ENCODE assay signal across 16 cellular contexts in the genomic region with DNA sequence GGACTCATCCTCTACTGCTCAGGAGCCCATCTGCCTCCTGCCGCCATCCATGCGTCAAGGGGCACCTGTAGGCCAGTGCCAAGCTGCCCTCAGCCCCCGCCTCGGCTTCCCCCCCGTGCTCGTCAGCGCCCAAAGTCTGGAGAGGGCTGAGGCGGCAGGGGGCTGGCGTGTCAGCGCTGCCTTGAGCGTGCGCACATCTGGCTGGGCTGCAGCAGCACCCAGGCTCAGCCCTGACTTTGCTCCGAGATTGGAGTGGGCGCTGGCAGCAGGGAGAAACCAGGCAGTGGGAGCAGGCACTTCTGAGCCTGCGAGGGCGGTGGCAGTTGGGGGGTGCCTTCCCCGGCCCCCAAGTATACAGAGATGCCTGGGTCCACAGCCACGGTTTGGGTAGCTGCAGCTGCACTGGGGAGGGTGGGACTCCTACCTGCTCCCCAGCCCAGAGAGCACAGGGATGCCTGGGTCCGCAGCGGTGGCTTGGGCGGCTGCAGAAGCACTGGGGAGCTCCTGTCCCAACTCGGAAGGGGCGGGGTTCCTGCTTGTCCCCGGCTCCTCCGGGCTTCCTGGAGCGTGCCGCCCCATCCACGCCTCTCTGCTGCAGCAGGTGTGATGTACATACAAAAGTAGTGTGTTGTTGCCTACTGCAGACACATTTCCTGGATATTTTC. TPM values are rescaled to one million over a fixed set of nuclear protein-coding genes. Genes with fewer than 3 reads are reported as not detected.
DNase-seq lines count a peak whose midpoint lies in the region; ATAC-seq lines count a peak whose summit lies in the region.
"Had no signal": no experiment of that assay in that cellular context is flagged by ENCODE, and none has a peak within 500 bp of the region (broad histone marks: within the 10 kb centered on the region; RNA-seq: fewer than 3 reads in every experiment).

No MANE protein-coding gene starts in this region.

- H3K4me1 Mint-ChIP-seq in activated CD4-positive, alpha-beta T cell treated with anti-CD3 and anti-CD28 coated beads, Interleukin-2, amount 10 ng/mL, durations not matched to agents 7 days and 5 days = peaks cover 9% of the 10 kb centered on the region
- peaks cover 5% of the 10 kb centered on the region for H3K4me1 Mint-ChIP-seq in activated CD4-positive, alpha-beta T cell treated with anti-CD3 and anti-CD28 coated beads, Interleukin-2, amount 10 ng/mL, durations not matched to agents 24 days and 14 days
- H3K4me1 Mint-ChIP-seq: CD14-positive monocyte had no signal

- no peak overlapping the region for H4K8ac ChIP-seq in neuronal stem cell (ENCODE audit: low read depth, low read length)

- H3K4me2 ChIP-seq in neuronal stem cell (ENCODE audit: insufficient read depth, low read length, poor library complexity, severe bottlenecking) = no peak overlapping the region

- no peak overlapping the region for H3K4me3 Mint-ChIP-seq in activated CD4-positive, alpha-beta T cell treated with anti-CD3 and anti-CD28 coated beads, Interleukin-2, amount 10 ng/mL, durations not matched to agents 7 days and 5 days
- H3K4me3 Mint-ChIP-seq in activated CD4-positive, alpha-beta T cell treated with anti-CD3 and anti-CD28 coated beads, Interleukin-2, amount 10 ng/mL, durations not matched to agents 24 days and 14 days = no peak overlapping the region
- H3K4me3 Mint-ChIP-seq: CD14-positive monocyte; CD8-positive, alpha-beta T cell had no signal

- H2BK120ac ChIP-seq in neuronal stem cell (ENCODE audit: low read depth, low read length) = no peak overlapping the region

- H2AFZ ChIP-seq in neuronal stem cell (ENCODE audit: low read length) = no peak overlapping the region

- H2AK5ac ChIP-seq in neuronal stem cell (ENCODE audit: low read depth, low read length) = no peak overlapping the region

- H3K18ac ChIP-seq in neuronal stem cell (ENCODE audit: low read length) = peak overlapping the region; percentile 35

- H2BK12ac ChIP-seq in neuronal stem cell (ENCODE audit: low read length) = no peak overlapping the region

- ATAC-seq in esophagus mucosa (peak; percentile 22), aorta (ENCODE audit: low FRiP score) (peak; percentile 29), GM19351 (IDR thresholded peaks at IDR 0.05; ENCODE audit: unreplicated experiment) (no peak), HG02938 (IDR thresholded peaks at IDR 0.05; ENCODE audit: unreplicated experiment) (no peak), HG03135 (IDR thresholded peaks at IDR 0.05; ENCODE audit: unreplicated experiment) (no peak)
- ATAC-seq: CD8-positive, alpha-beta T cell had no signal

- peak overlapping the region; percentile 23 for H3K23ac ChIP-seq in neuronal stem cell (ENCODE audit: low read depth, low read length, poor library complexity)

- H3K9me3 ChIP-seq in neuronal stem cell (replicated peaks in 1 of 2; ENCODE audit: control insufficient read depth in 2 of 2, insufficient read depth in 1 of 2, low read depth in 1 of 2, low read length in 2 of 2) (no peaks in the 10 kb centered on the region), aorta (ENCODE audit: control insufficient read depth, low read length) (no peaks in the 10 kb centered on the region)

- H4K91ac ChIP-seq in neuronal stem cell (ENCODE audit: low read depth, low read length, poor library complexity) = no peak overlapping the region

- peaks cover 79% of the 10 kb centered on the region for H3K36me3 Mint-ChIP-seq in activated CD4-positive, alpha-beta T cell treated with anti-CD3 and anti-CD28 coated beads, Interleukin-2, amount 10 ng/mL, durations not matched to agents 7 days and 5 days (ENCODE audit: low read depth)
- H3K36me3 Mint-ChIP-seq in activated CD4-positive, alpha-beta T cell treated with anti-CD3 and anti-CD28 coated beads, Interleukin-2, amount 10 ng/mL, durations not matched to agents 24 days and 14 days (ENCODE audit: low read depth) = peaks cover 58% of the 10 kb centered on the region

- H3K9me3 Mint-ChIP-seq in activated CD4-positive, alpha-beta T cell treated with anti-CD3 and anti-CD28 coated beads, Interleukin-2, amount 10 ng/mL, durations not matched to agents 7 days and 5 days = peaks cover 7% of the 10 kb centered on the region
- H3K9me3 Mint-ChIP-seq in activated CD4-positive, alpha-beta T cell treated with anti-CD3 and anti-CD28 coated beads, Interleukin-2, amount 10 ng/mL, durations not matched to agents 24 days and 14 days = peaks cover 6% of the 10 kb centered on the region
- H3K9me3 Mint-ChIP-seq: CD8-positive, alpha-beta T cell had no signal

- H2BK5ac ChIP-seq in neuronal stem cell (ENCODE audit: low read length) = no peak overlapping the region

- intact Hi-C loops in activated CD4-positive, alpha-beta T cell treated with anti-CD3 and anti-CD28 coated beads, Interleukin-2, amount 10 ng/mL, durations not matched to agents 24 days and 14 days (cut with micrococcal nuclease) = no loop called here
- intact Hi-C loops in aorta (cut with DNase I) = no loop called here

- H3K27ac Mint-ChIP-seq in activated CD4-positive, alpha-beta T cell treated with anti-CD3 and anti-CD28 coated beads, Interleukin-2, amount 10 ng/mL, durations not matched to agents 7 days and 5 days = peak overlapping the region; percentile 32
- H3K27ac Mint-ChIP-seq in activated CD4-positive, alpha-beta T cell treated with anti-CD3 and anti-CD28 coated beads, Interleukin-2, amount 10 ng/mL, durations not matched to agents 24 days and 14 days = no peak overlapping the region
- H3K27ac Mint-ChIP-seq: CD8-positive, alpha-beta T cell had no signal

- H3K4me1 ChIP-seq in neuronal stem cell (ENCODE audit: control insufficient read depth in 2 of 2, insufficient read depth in 1 of 2, low read depth in 1 of 2, low read length in 2 of 2) = no peaks in the 10 kb centered on the region
- no peaks in the 10 kb centered on the region for H3K4me1 ChIP-seq in aorta (ENCODE audit: control insufficient read depth in 1 of 2, insufficient read depth in 2 of 2, low read length in 2 of 2)

- H3K14ac ChIP-seq in neuronal stem cell (ENCODE audit: low read length) = no peak overlapping the region

- no peaks in the 10 kb centered on the region for H3K27me3 Mint-ChIP-seq in activated CD4-positive, alpha-beta T cell treated with anti-CD3 and anti-CD28 coated beads, Interleukin-2, amount 10 ng/mL, durations not matched to agents 7 days and 5 days
- H3K27me3 Mint-ChIP-seq in activated CD4-positive, alpha-beta T cell treated with anti-CD3 and anti-CD28 coated beads, Interleukin-2, amount 10 ng/mL, durations not matched to agents 24 days and 14 days = no peaks in the 10 kb centered on the region

- H3K27me3 ChIP-seq in neuronal stem cell (ENCODE audit: control insufficient read depth in 3 of 3, insufficient read depth in 3 of 3, low read depth in 1 of 3, low read length in 3 of 3) = no peaks in the 10 kb centered on the region
- H3K27me3 ChIP-seq in aorta (ENCODE audit: control insufficient read depth in 1 of 2, insufficient read depth in 2 of 2, low read length in 1 of 2) = no peaks in the 10 kb centered on the region

- H3K4ac ChIP-seq in neuronal stem cell (ENCODE audit: low read length) = no peak overlapping the region

- no CpG with 5 or more reads among the region's 28 CpGs for WGBS in neuronal stem cell (ENCODE audit: extremely low coverage in 2 of 2, insufficient read length in 2 of 2, insufficient replicate concordance in 1 of 2), 2 donors
- WGBS in aorta, 2 donors = 92 to 94% methylated on average over 28 of the region's 28 CpGs

- no peak for DNase-seq in activated CD4-positive, alpha-beta T cell treated with anti-CD3 and anti-CD28 coated beads, Interleukin-2, amount 10 ng/mL, durations not matched to agents 7 days and 5 days
- DNase-seq in activated CD4-positive, alpha-beta T cell treated with anti-CD3 and anti-CD28 coated beads, Interleukin-2, amount 10 ng/mL, durations not matched to agents 24 days and 14 days = no peak
- DNase-seq in neuronal stem cell (ENCODE audit: low spot score) = no peak
- no peak for DNase-seq in aorta
- DNase-seq: CD8-positive, alpha-beta T cell; COR-L47; DMS153; DMS79 treated with DMSO at 0.1 percent for 48 hours; GDM1 had no signal

- no peak overlapping the region for H3K4me3 ChIP-seq in neuronal stem cell (ENCODE audit: low read length in 2 of 2)
- H3K4me3 ChIP-seq in aorta (ENCODE audit: low read length in 2 of 2) = no peak overlapping the region

- H3K36me3 ChIP-seq in neuronal stem cell (replicated peaks in 1 of 2; ENCODE audit: control insufficient read depth in 2 of 2, insufficient read depth in 2 of 2, low read length in 2 of 2) (peaks cover 2 to 86% of the 10 kb centered on the region in 2 donors), aorta (ENCODE audit: control insufficient read depth in 1 of 2, insufficient read depth in 2 of 2, low read length in 1 of 2) (peaks cover 0 to 2% of the 10 kb centered on the region in 2 donors)

- no peak overlapping the region for H2BK15ac ChIP-seq in neuronal stem cell (ENCODE audit: low read length)

- H3K9ac ChIP-seq in neuronal stem cell (ENCODE audit: low read depth, low read length, poor library complexity) = no peak overlapping the region

- POLR2A ChIA-PET in activated CD4-positive, alpha-beta T cell treated with anti-CD3 and anti-CD28 coated beads, Interleukin-2, amount 10 ng/mL, durations not matched to agents 7 days and 5 days (lab: Charles Lee) = no interaction called here

- CTCF ChIA-PET in activated CD4-positive, alpha-beta T cell treated with anti-CD3 and anti-CD28 coated beads, Interleukin-2, amount 10 ng/mL, durations not matched to agents 7 days and 5 days (lab: Charles Lee) = interaction anchor here (1.4 kb wide), 1 partner anchor 117 kb away, joined by 3 read pairs; no protein-coding TSS in a partner anchor

- no peak overlapping the region for H3K27ac ChIP-seq in neuronal stem cell (replicated peaks; ENCODE audit: low read length)
- no peak overlapping the region for H3K27ac ChIP-seq in aorta (ENCODE audit: low read depth in 1 of 2, low read length in 2 of 2)
- H3K27ac ChIP-seq: 22Rv1 had no signal

- no peaks in the 10 kb centered on the region for H3K79me1 ChIP-seq in neuronal stem cell (ENCODE audit: low read depth, low read length)

RNA-seq across cellular contexts. Expression of a gene that starts 44.8 kb away (rescaled TPM):
- total RNA-seq in activated CD4-positive, alpha-beta T cell treated with anti-CD3 and anti-CD28 coated beads, Interleukin-2, amount 10 ng/mL, durations not matched to agents 7 days and 5 days = 10 to 100 TPM; 56.7 to 79.9 TPM
- total RNA-seq in activated CD4-positive, alpha-beta T cell treated with anti-CD3 and anti-CD28 coated beads, Interleukin-2, amount 10 ng/mL, durations not matched to agents 24 days and 14 days = 3.9 and 4.2 TPM in 2 replicates
- 71.7 TPM for total RNA-seq in esophagus mucosa
- polyA plus RNA-seq in neuronal stem cell (2013, experiment 1 of 2) = 1.5 TPM
- 1.6 TPM for polyA plus RNA-seq in neuronal stem cell (2013, experiment 2 of 2)
- total RNA-seq in aorta = 10 to 100 TPM; 32.4 to 79.1 TPM
- polyA plus RNA-seq in aorta = 10 to 100 TPM; 17.1 to 20.7 TPM
- total RNA-seq: HT1080 had no signal

Comparison
In these comparisons a context has a peak if more than half of its experiments do, and no peak if none do; other contexts are left out.
1. ATAC-seq: peak in esophagus mucosa (single experiment) and aorta (single experiment); none in GM19351 (single experiment), HG02938 (single experiment) and HG03135 (single experiment).